ENCODE assay signal across 9 cellular contexts in the genomic region with DNA sequence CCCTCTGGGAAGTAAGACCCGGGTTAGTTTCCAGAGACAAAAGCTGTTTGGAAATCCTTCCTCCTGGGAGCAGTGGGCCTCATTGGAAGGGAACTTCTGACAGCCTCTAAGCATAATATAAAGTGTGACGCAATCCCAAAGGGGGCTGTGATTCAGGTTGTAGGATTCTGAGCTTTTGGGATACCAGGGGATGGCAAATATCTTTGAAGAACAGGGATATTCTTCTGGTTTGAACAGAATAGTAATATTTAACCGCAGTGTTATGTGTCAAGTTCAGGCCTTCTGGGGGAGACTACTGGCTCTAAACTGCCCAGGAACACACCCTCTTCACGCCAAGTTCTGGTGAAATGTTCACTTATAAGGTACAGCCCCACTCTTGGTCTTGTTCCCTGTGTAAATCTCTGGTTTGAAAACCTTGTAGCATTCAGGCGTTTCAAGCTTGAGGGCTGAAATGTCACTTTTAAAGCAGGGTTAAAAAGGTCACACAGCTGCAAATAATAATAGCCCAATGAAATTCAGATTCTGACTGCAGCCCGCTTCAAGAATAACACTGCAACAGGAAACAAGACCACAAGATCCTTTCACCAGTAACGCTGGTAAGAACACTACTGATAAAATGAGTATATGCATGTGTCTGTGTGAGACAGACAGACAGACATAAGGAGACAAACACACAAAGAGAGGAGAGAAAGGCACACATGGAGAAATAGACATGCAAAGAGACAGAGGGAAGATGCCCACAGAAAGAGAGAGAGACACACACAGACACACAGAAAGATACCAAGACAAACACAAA.
DNase-seq lines count a peak whose midpoint lies in the region; ATAC-seq and TF ChIP-seq lines count a peak whose summit lies in the region.
"Had no signal": no experiment of that assay in that cellular context is flagged by ENCODE, and none has a peak within 500 bp of the region (broad histone marks: within the 10 kb centered on the region; RNA-seq: fewer than 3 reads in every experiment).

No MANE protein-coding gene starts in this region.

- H3K27me3 ChIP-seq in smooth muscle cell (ENCODE audit: low read depth) (no peaks in the 10 kb centered on the region), BE2C (no peaks in the 10 kb centered on the region)

- no peaks in the 10 kb centered on the region for H3F3A ChIP-seq in smooth muscle cell (ENCODE audit: low read depth)

- 44% methylated on average over 7 of the region's 7 CpGs for WGBS in smooth muscle cell (ENCODE audit: low lambda C conversion rate)

- peaks cover 2% of the 10 kb centered on the region for H3K4me1 Mint-ChIP-seq in activated T-cell treated with anti-CD3 and anti-CD28 coated beads, Interleukin-2, amount 50 U/mL, for 4 hours (ENCODE audit: low read depth)
- peaks cover 3% of the 10 kb centered on the region for H3K4me1 Mint-ChIP-seq in activated T-cell treated with anti-CD3 and anti-CD28 coated beads, Interleukin-2, amount 50 U/mL, for 24 hours (ENCODE audit: low read depth)

- H3K36me3 ChIP-seq in smooth muscle cell (ENCODE audit: low read depth) (no peaks in the 10 kb centered on the region), BE2C (no peaks in the 10 kb centered on the region)

- H3K27me3 Mint-ChIP-seq in activated T-cell treated with anti-CD3 and anti-CD28 coated beads, Interleukin-2, amount 50 U/mL, for 4 hours (ENCODE audit: low read depth), result peaks cover 29% of the 10 kb centered on the region
- H3K27me3 Mint-ChIP-seq in activated T-cell treated with anti-CD3 and anti-CD28 coated beads, Interleukin-2, amount 50 U/mL, for 24 hours, result peaks cover 32% of the 10 kb centered on the region

- DNase-seq in activated T-cell treated with anti-CD3 and anti-CD28 coated beads, Interleukin-2, amount 50 U/mL, for 4 hours, result no peak
- no peak for DNase-seq in activated T-cell treated with anti-CD3 and anti-CD28 coated beads, Interleukin-2, amount 50 U/mL, for 24 hours
- DNase-seq in amniotic epithelial cell (ENCODE audit: low read depth) (peak; percentile 58), smooth muscle cell (lab: John Stamatoyannopoulos, UW; ENCODE audit: unreplicated experiment) (no peak), BE2C (no peak), hippocampal formation (lab: John Stamatoyannopoulos, UW) (no peak)
- DNase-seq in activated CD4-positive, alpha-beta T cell treated with anti-CD3 and anti-CD28 coated beads, Interleukin-2, amount 50 U/mL, for 4 hours, result no peak
- DNase-seq: activated CD4-positive, alpha-beta T cell treated with anti-CD3 and anti-CD28 coated beads for 48 hours had no signal

- H3K9me3 ChIP-seq in smooth muscle cell (replicated peaks; ENCODE audit: low read depth) (no peaks in the 10 kb centered on the region), BE2C (no peaks in the 10 kb centered on the region)

- no peak overlapping the region for H2AFZ ChIP-seq in smooth muscle cell (ENCODE audit: low read depth)

- no peak for TF ChIP-seq CTCF in smooth muscle cell (IDR thresholded peaks at IDR 0.05; ENCODE audit: borderline replicate concordance, insufficient read depth, poor library complexity, severe bottlenecking)
- TF ChIP-seq CTCF in BE2C (IDR thresholded peaks at IDR 0.05; ENCODE audit: low read depth, low read length), result no peak

- peak overlapping the region; percentile 1 for H3K9ac ChIP-seq in smooth muscle cell (ENCODE audit: low read depth)

- H3K4me2 ChIP-seq in smooth muscle cell, result peak overlapping the region; percentile 20

- no peak overlapping the region for H3K27ac Mint-ChIP-seq in activated T-cell treated with anti-CD3 and anti-CD28 coated beads, Interleukin-2, amount 50 U/mL, for 24 hours

- no peaks in the 10 kb centered on the region for H3K79me2 ChIP-seq in smooth muscle cell (ENCODE audit: low read depth)

- peak overlapping the region; percentile 2 for H3K27ac ChIP-seq in smooth muscle cell (ENCODE audit: low read depth)

- peak; percentile 30 to 32 for ATAC-seq in activated T-cell treated with anti-CD3 and anti-CD28 coated beads, Interleukin-2, amount 50 U/mL, for 4 hours
- ATAC-seq in HG02943 (IDR thresholded peaks at IDR 0.05; ENCODE audit: low read depth, unreplicated experiment), result peak; percentile 69

- H3K4me3 ChIP-seq in smooth muscle cell, result no peak overlapping the region
- no peak overlapping the region for H3K4me3 ChIP-seq in BE2C (ENCODE audit: low read depth, low read length)

- H3K4me3 Mint-ChIP-seq in activated T-cell treated with anti-CD3 and anti-CD28 coated beads, Interleukin-2, amount 50 U/mL, for 4 hours, result no peak overlapping the region
- H3K4me3 Mint-ChIP-seq in activated T-cell treated with anti-CD3 and anti-CD28 coated beads, Interleukin-2, amount 50 U/mL, for 24 hours, result no peak overlapping the region

- no peaks in the 10 kb centered on the region for H4K20me1 ChIP-seq in smooth muscle cell (ENCODE audit: low read depth)

- peaks cover 32% of the 10 kb centered on the region for H3K4me1 ChIP-seq in smooth muscle cell (ENCODE audit: low read depth)
- no peaks in the 10 kb centered on the region for H3K4me1 ChIP-seq in BE2C

- no peaks in the 10 kb centered on the region for H3K9me3 Mint-ChIP-seq in activated T-cell treated with anti-CD3 and anti-CD28 coated beads, Interleukin-2, amount 50 U/mL, for 4 hours
- H3K9me3 Mint-ChIP-seq in activated T-cell treated with anti-CD3 and anti-CD28 coated beads, Interleukin-2, amount 50 U/mL, for 24 hours, result no peaks in the 10 kb centered on the region

- H3K36me3 Mint-ChIP-seq in activated T-cell treated with anti-CD3 and anti-CD28 coated beads, Interleukin-2, amount 50 U/mL, for 4 hours (ENCODE audit: insufficient read depth), result no peaks in the 10 kb centered on the region
- no peaks in the 10 kb centered on the region for H3K36me3 Mint-ChIP-seq in activated T-cell treated with anti-CD3 and anti-CD28 coated beads, Interleukin-2, amount 50 U/mL, for 24 hours (ENCODE audit: low read depth)
